11 cellular contexts compared by ENCODE assay signal in genomic region chr5:158477214-158477613, GRCh38.
"Had no signal": no experiment of that assay in that cellular context is flagged by ENCODE, and none has a peak within 500 bp of the region (broad histone marks: within the 10 kb centered on the region; RNA-seq: fewer than 3 reads in every experiment).

No MANE protein-coding gene starts in this region.

- H3K4me3 ChIP-seq: GM23248, GM23338, HAP-1 had no signal

- H3K4me2 ChIP-seq: GM23338 had no signal

- H3K36me3 ChIP-seq: HAP-1 had no signal

- H3K4me3 Mint-ChIP-seq: GM23338, H9, HFFc6 had no signal

- H3K4me1 Mint-ChIP-seq: GM23338, H9 had no signal

- H3K9me3 ChIP-seq: HAP-1 had no signal

- FAIRE-seq: H1, H54 had no signal

- ATAC-seq: GM23338, HCT116 had no signal

- H3K4me1 ChIP-seq: HAP-1 had no signal

- DNase-seq: GM23248, GOT3, H7, H9, HCEC 1CT, HFFc6 had no signal

- H3K27ac Mint-ChIP-seq: GM23338, H9, HFFc6 had no signal

- H3K27ac ChIP-seq: GM23248 had no signal

- H3K9me3 Mint-ChIP-seq: GM23338, H9, HFFc6 had no signal
